1 cellular context compared by ENCODE assay signal in the genomic region with DNA sequence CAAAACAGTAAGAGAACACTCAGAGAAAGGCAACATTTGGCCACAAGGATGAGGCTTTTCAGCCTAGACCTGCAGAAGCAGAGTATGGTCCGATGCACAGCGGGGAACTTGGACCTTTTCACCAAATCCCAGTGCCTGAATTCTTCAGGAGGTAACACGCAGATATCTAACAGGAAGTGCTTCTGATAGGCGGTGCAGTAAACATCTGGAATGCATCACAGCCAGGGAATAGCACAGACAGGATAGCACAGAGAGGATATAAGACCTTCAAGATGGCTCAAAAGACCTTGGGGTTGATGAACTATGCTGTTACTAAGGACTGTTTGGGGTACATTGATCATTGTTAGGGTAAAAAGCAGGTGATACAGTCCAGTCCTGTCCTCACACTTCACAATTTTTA.
A peak's percentile ranks its signal among the peaks of the same experiment; 100 is the strongest.
TF ChIP-seq lines count a peak whose summit lies in the region.

No MANE protein-coding gene starts in this region.

TF ChIP-seq in K562, 482 proteins besides CTCF, POLR2A, EP300 and RAD21:
- TF ChIP-seq SPI1 (IDR thresholded peaks at IDR 0.05; ENCODE audit: borderline replicate concordance, low read depth, low read length) = peak; percentile 34; the same call in 1 of the 2 replicates
- TF ChIP-seq ZNF239 (CRISPR knock-in tag; IDR thresholded peaks at IDR 0.05) = no peak
- TF ChIP-seq NCOA6 (IDR thresholded peaks at IDR 0.05) = no peak
- no peak for TF ChIP-seq DPF2 (IDR thresholded peaks at IDR 0.05)
